9 cellular contexts compared by ENCODE assay signal in genomic region chr14:89625208-89625987, GRCh38.
A peak's percentile ranks its signal among the peaks of the same experiment; 100 is the strongest.
DNase-seq lines count a peak whose midpoint lies in the region; ATAC-seq and TF ChIP-seq lines count a peak whose summit lies in the region.
"Had no signal": no experiment of that assay in that cellular context is flagged by ENCODE, and none has a peak within 500 bp of the region (broad histone marks: within the 10 kb centered on the region; RNA-seq: fewer than 3 reads in every experiment).

No MANE protein-coding gene starts in this region.

- H3K27me3 ChIP-seq in gastroesophageal sphincter (no peaks in the 10 kb centered on the region), gastrocnemius medialis (no peaks in the 10 kb centered on the region)

- no peaks in the 10 kb centered on the region for H3K36me3 ChIP-seq in gastroesophageal sphincter
- H3K36me3 ChIP-seq in gastrocnemius medialis, result no peaks in the 10 kb centered on the region

- H3K4me1 ChIP-seq in gastroesophageal sphincter, result peaks cover 0 to 16% (median 5%) of the 10 kb centered on the region in 3 donors
- peaks cover 2 to 16% of the 10 kb centered on the region in 2 donors for H3K4me1 ChIP-seq in gastrocnemius medialis

- TF ChIP-seq EP300 in gastroesophageal sphincter (IDR thresholded peaks at IDR 0.05), result no peak

- H3K4me1 Mint-ChIP-seq in activated CD4-positive, alpha-beta T cell treated with anti-CD3 and anti-CD28 coated beads for 36 hours, result peaks cover 81% of the 10 kb centered on the region
- H3K4me1 Mint-ChIP-seq in activated CD4-positive, alpha-beta T cell treated with anti-CD3 and anti-CD28 coated beads, Interleukin-2, amount 10 ng/mL, durations not matched to agents 7 days and 5 days, result peaks cover 55% of the 10 kb centered on the region

- H3K4me3 ChIP-seq in gastroesophageal sphincter, result peak overlapping the region in 1 of 2 donors; percentile 12
- peak overlapping the region in 1 of 4 donors; percentile 10 for H3K4me3 ChIP-seq in gastrocnemius medialis

- intact Hi-C loops in activated CD4-positive, alpha-beta T cell treated with anti-CD3 and anti-CD28 coated beads for 36 hours (cut with DNase I, micrococcal nuclease), result no loop called here
- intact Hi-C loops in gastrocnemius medialis (cut with DNase I; ENCODE audit: low total_unique reads), result loop anchor here (2.0 kb wide), 1 partner anchor 33 kb away; no protein-coding TSS in a partner anchor

- peak overlapping the region; percentile 96 for H3K27ac Mint-ChIP-seq in activated CD4-positive, alpha-beta T cell treated with anti-CD3 and anti-CD28 coated beads for 36 hours
- no peak overlapping the region for H3K27ac Mint-ChIP-seq in activated CD4-positive, alpha-beta T cell treated with anti-CD3 and anti-CD28 coated beads, Interleukin-2, amount 10 ng/mL, durations not matched to agents 7 days and 5 days
- H3K27ac Mint-ChIP-seq: HFFc6 had no signal

- 31% methylated on average over 9 of the region's 28 CpGs; no CpG with 5 or more reads in 1 of the 2 donors for WGBS in gastroesophageal sphincter (ENCODE audit: low coverage in 1 of 2), 2 donors

- H3K27me3 Mint-ChIP-seq in activated CD4-positive, alpha-beta T cell treated with anti-CD3 and anti-CD28 coated beads for 36 hours, result no peaks in the 10 kb centered on the region
- no peaks in the 10 kb centered on the region for H3K27me3 Mint-ChIP-seq in activated CD4-positive, alpha-beta T cell treated with anti-CD3 and anti-CD28 coated beads, Interleukin-2, amount 10 ng/mL, durations not matched to agents 7 days and 5 days

- TF ChIP-seq CTCF in gastroesophageal sphincter (IDR thresholded peaks at IDR 0.05) (no peak), gastrocnemius medialis (IDR thresholded peaks at IDR 0.05 in 4 of 5, conservative IDR thresholded peaks at IDR 0.05 in 1 of 5) (no peak)

- CTCF ChIA-PET in activated CD4-positive, alpha-beta T cell treated with anti-CD3 and anti-CD28 coated beads for 36 hours (lab: Charles Lee), result interaction anchor here (1.3 to 3.7 kb wide), 2 partner anchors 16 to 126 kb away, joined by 4 to 19 read pairs; no protein-coding TSS in a partner anchor
- CTCF ChIA-PET in activated CD4-positive, alpha-beta T cell treated with anti-CD3 and anti-CD28 coated beads, Interleukin-2, amount 10 ng/mL, durations not matched to agents 7 days and 5 days (lab: Charles Lee), result interaction anchor here (1.1 kb wide), 1 partner anchor 16 kb away, joined by 3 read pairs; no protein-coding TSS in a partner anchor

- ATAC-seq in activated CD4-positive, alpha-beta T cell treated with anti-CD3 and anti-CD28 coated beads for 36 hours, result no peak
- peak; percentile 35 for ATAC-seq in gastroesophageal sphincter
- peak; percentile 32 to 43 for ATAC-seq in gastrocnemius medialis
- ATAC-seq in GM21825 (IDR thresholded peaks at IDR 0.05; ENCODE audit: unreplicated experiment), result no peak

- peak; percentile 35 for DNase-seq in activated CD4-positive, alpha-beta T cell treated with anti-CD3 and anti-CD28 coated beads for 36 hours
- DNase-seq in activated CD4-positive, alpha-beta T cell treated with anti-CD3 and anti-CD28 coated beads, Interleukin-2, amount 10 ng/mL, durations not matched to agents 7 days and 5 days, result no peak
- DNase-seq in NCI-H446 treated with DMSO at 0.1 percent for 48 hours (lab: John Stamatoyannopoulos, UW) (peak; percentile 66), gastrocnemius medialis (no peak), H4 (ENCODE audit: low spot score) (no peak), NCI-H526 (lab: John Stamatoyannopoulos, UW) (no peak)
- DNase-seq: HFFc6 had no signal

- TF ChIP-seq POLR2A in gastroesophageal sphincter (IDR thresholded peaks at IDR 0.05), result no peak
- no peak for TF ChIP-seq POLR2A in gastrocnemius medialis (IDR thresholded peaks at IDR 0.05)

- H3K36me3 Mint-ChIP-seq in activated CD4-positive, alpha-beta T cell treated with anti-CD3 and anti-CD28 coated beads for 36 hours (ENCODE audit: low read depth), result peaks cover 22% of the 10 kb centered on the region
- H3K36me3 Mint-ChIP-seq in activated CD4-positive, alpha-beta T cell treated with anti-CD3 and anti-CD28 coated beads, Interleukin-2, amount 10 ng/mL, durations not matched to agents 7 days and 5 days (ENCODE audit: low read depth), result peaks cover 23% of the 10 kb centered on the region

- H3K9me3 ChIP-seq in gastroesophageal sphincter, result no peaks in the 10 kb centered on the region
- no peaks in the 10 kb centered on the region for H3K9me3 ChIP-seq in gastrocnemius medialis

- H3K9me3 Mint-ChIP-seq in activated CD4-positive, alpha-beta T cell treated with anti-CD3 and anti-CD28 coated beads for 36 hours (ENCODE audit: low read depth), result peaks cover 12% of the 10 kb centered on the region
- peaks cover 34% of the 10 kb centered on the region for H3K9me3 Mint-ChIP-seq in activated CD4-positive, alpha-beta T cell treated with anti-CD3 and anti-CD28 coated beads, Interleukin-2, amount 10 ng/mL, durations not matched to agents 7 days and 5 days
- H3K9me3 Mint-ChIP-seq: HFFc6 had no signal

- no peak overlapping the region for H3K4me3 Mint-ChIP-seq in activated CD4-positive, alpha-beta T cell treated with anti-CD3 and anti-CD28 coated beads for 36 hours
- H3K4me3 Mint-ChIP-seq in activated CD4-positive, alpha-beta T cell treated with anti-CD3 and anti-CD28 coated beads, Interleukin-2, amount 10 ng/mL, durations not matched to agents 7 days and 5 days, result no peak overlapping the region
- H3K4me3 Mint-ChIP-seq: HFFc6 had no signal

- H3K27ac ChIP-seq in gastroesophageal sphincter, result peak overlapping the region in 2 of 4 donors; percentile 25 to 37
- H3K27ac ChIP-seq in gastrocnemius medialis, result peak overlapping the region; percentile 8 to 60 (median 49)

- POLR2A ChIA-PET in activated CD4-positive, alpha-beta T cell treated with anti-CD3 and anti-CD28 coated beads for 36 hours (lab: Charles Lee), result interaction anchor here (0.5 to 1.3 kb wide), 4 partner anchors 12 to 342 kb away, joined by 3 to 9 read pairs (median 5); no protein-coding TSS in a partner anchor
- POLR2A ChIA-PET in activated CD4-positive, alpha-beta T cell treated with anti-CD3 and anti-CD28 coated beads, Interleukin-2, amount 10 ng/mL, durations not matched to agents 7 days and 5 days (lab: Charles Lee), result no interaction called here

- in situ Hi-C loops in gastrocnemius medialis (cut with MboI; ENCODE audit: low sequenced_read_pairs in 4 of 4), result no loop called here

Comparison
In these comparisons a context has a peak if more than half of its experiments do, and no peak if none do; other contexts are left out.
1. DNase-seq: peak in activated CD4-positive, alpha-beta T cell treated with anti-CD3 and anti-CD28 coated beads for 36 hours (single experiment) and NCI-H446 treated with DMSO at 0.1 percent for 48 hours (single experiment); none in activated CD4-positive, alpha-beta T cell treated with anti-CD3 and anti-CD28 coated beads, Interleukin-2, amount 10 ng/mL, durations not matched to agents 7 days and 5 days (single experiment), gastrocnemius medialis (0 of 2), H4 (single experiment) and NCI-H526 (0 of 2).
2. ATAC-seq: peak in gastroesophageal sphincter (single experiment) and gastrocnemius medialis (2 of 2); none in activated CD4-positive, alpha-beta T cell treated with anti-CD3 and anti-CD28 coated beads for 36 hours (single experiment) and GM21825 (single experiment).